Comparison of ENCODE assay signal across 8 cellular contexts in genomic region chr6:56370591-56371198, GRCh38.
DNase-seq lines count a peak whose midpoint lies in the region; ATAC-seq and TF ChIP-seq lines count a peak whose summit lies in the region.

No MANE protein-coding gene starts in this region.

- H3K9me3 ChIP-seq in prostate gland (no peaks in the 10 kb centered on the region), HAP-1 (no peaks in the 10 kb centered on the region)

- in situ Hi-C loops in HAP-1 (cut with MboI; ENCODE audit: low sequenced_read_pairs) = no loop called here

- ATAC-seq in GM21526 (IDR thresholded peaks at IDR 0.05; ENCODE audit: low FRiP score, unreplicated experiment) = peak; percentile 77

- no peaks in the 10 kb centered on the region for H3K27me3 ChIP-seq in prostate gland (replicated peaks; ENCODE audit: insufficient read depth)
- H3K27me3 ChIP-seq in HAP-1 (ENCODE audit: low read depth) = no peaks in the 10 kb centered on the region

- H3K4me3 ChIP-seq in fibroblast of mammary gland (ENCODE audit: control insufficient read depth, low read depth, low read length) = peak overlapping the region; percentile 23
- H3K4me3 ChIP-seq in prostate gland = no peak overlapping the region
- no peak overlapping the region for H3K4me3 ChIP-seq in HAP-1

- TF ChIP-seq CTCF in fibroblast of mammary gland (conservative IDR thresholded peaks at IDR 0.05; ENCODE audit: control insufficient read depth, insufficient read depth, low read depth, low read length) = no peak
- no peak for TF ChIP-seq CTCF in prostate gland (IDR thresholded peaks at IDR 0.05)

- 15% methylated on average over 1 of the region's 1 CpG for WGBS in prostate gland

- no peaks in the 10 kb centered on the region for H3K36me3 ChIP-seq in prostate gland
- H3K36me3 ChIP-seq in HAP-1 (replicated peaks) = no peaks in the 10 kb centered on the region

- H3K4me1 ChIP-seq in prostate gland (replicated peaks) (peaks cover 7% of the 10 kb centered on the region), HAP-1 (no peaks in the 10 kb centered on the region; the same call in 1 of the 2 replicates)

- H3K27ac ChIP-seq in prostate gland = peak overlapping the region; percentile 4 to 69

- intact Hi-C loops in prostate gland (cut with DNase I) = loop anchor here (2.0 kb wide), 1 partner anchor 178 kb away; no protein-coding TSS in a partner anchor

- DNase-seq in COLO668 (lab: John Stamatoyannopoulos, UW; ENCODE audit: unreplicated experiment) (peak; percentile 26), Kasumi-1 (lab: John Stamatoyannopoulos, UW) (peak; percentile 81 to 85), RPMI8226 (peak; percentile 71), fibroblast of mammary gland (ENCODE audit: low read depth) (peak; percentile 96), prostate gland (ENCODE audit: low spot score) (peak; percentile 71), HAP-1 (ENCODE audit: low spot score in 2 of 2) (no peak), erythroblast (lab: John Stamatoyannopoulos, UW) (no peak)

- TF ChIP-seq POLR2A in prostate gland (IDR thresholded peaks at IDR 0.05) (no peak), erythroblast (IDR thresholded peaks at IDR 0.05; ENCODE audit: low read length) (no peak)

Comparison
In these comparisons a context has a peak if more than half of its experiments do, and no peak if none do; other contexts are left out.
1. DNase-seq: peak in COLO668 (single experiment), Kasumi-1 (2 of 2), RPMI8226 (single experiment), fibroblast of mammary gland (single experiment) and prostate gland (single experiment); none in HAP-1 (0 of 2) and erythroblast (0 of 2).